ENCODE assay signal across 17 cellular contexts in genomic region chr6:66993272-66993671, GRCh38.
DNase-seq lines count a peak whose midpoint lies in the region; ATAC-seq and TF ChIP-seq lines count a peak whose summit lies in the region.
"Had no signal": no experiment of that assay in that cellular context is flagged by ENCODE, and none has a peak within 500 bp of the region (broad histone marks: within the 10 kb centered on the region; RNA-seq: fewer than 3 reads in every experiment).

No MANE protein-coding gene starts in this region.

- no peaks in the 10 kb centered on the region for H4K20me1 ChIP-seq in PC-3 (ENCODE audit: low read length)

- H3F3A ChIP-seq in PC-3 (ENCODE audit: low read length, unreplicated experiment) = no peaks in the 10 kb centered on the region

- ATAC-seq in PC-3 (no peak), HG02610 (IDR thresholded peaks at IDR 0.05; ENCODE audit: unreplicated experiment) (no peak)
- ATAC-seq in activated CD8-positive, alpha-beta T cell treated with anti-CD3 and anti-CD28 coated beads for 36 hours = no peak

- DNase-seq in MCF 10A (ENCODE audit: unreplicated experiment) (peak; percentile 26), breast epithelium (ENCODE audit: low spot score in 2 of 2) (no peak), M059J (ENCODE audit: low read depth) (peak; percentile 50), PC-3 (no peak), brain microvascular endothelial cell (no peak), left ventricle myocardium inferior (no peak)
- no peak for DNase-seq in activated CD8-positive, alpha-beta T cell treated with anti-CD3 and anti-CD28 coated beads for 36 hours
- DNase-seq: ACHN; CD4-positive, CD25-positive, alpha-beta regulatory T cell; DMS79; GM23248; KG1; NCI-H1048; NCI-H146; NCI-H748 treated with DMSO at 0.1 percent for 48 hours had no signal

- BruUV-seq in MCF 10A (replicated peaks; lab: Mats Ljungman, UMichigan) = no TSS peak
- BruUV-seq in PC-3 (replicated peaks; lab: Mats Ljungman, UMichigan) = no TSS peak

- H3K27me3 Mint-ChIP-seq in MCF 10A (ENCODE audit: insufficient read depth, unreplicated experiment) = no peaks in the 10 kb centered on the region
- no peaks in the 10 kb centered on the region for H3K27me3 Mint-ChIP-seq in activated CD8-positive, alpha-beta T cell treated with anti-CD3 and anti-CD28 coated beads for 36 hours
- H3K27me3 Mint-ChIP-seq: CD4-positive, CD25-positive, alpha-beta regulatory T cell had no signal

- in situ Hi-C loops in brain microvascular endothelial cell (cut with HindIII; ENCODE audit: low pct_ligation_motif_present, low sequenced_read_pairs) = no loop called here

- H3K36me3 Mint-ChIP-seq in MCF 10A (ENCODE audit: insufficient read depth, unreplicated experiment) = no peaks in the 10 kb centered on the region
- H3K36me3 Mint-ChIP-seq in activated CD8-positive, alpha-beta T cell treated with anti-CD3 and anti-CD28 coated beads for 36 hours (ENCODE audit: low read depth) = no peaks in the 10 kb centered on the region
- H3K36me3 Mint-ChIP-seq: CD4-positive, CD25-positive, alpha-beta regulatory T cell had no signal

- H3K4me3 Mint-ChIP-seq in MCF 10A (ENCODE audit: unreplicated experiment) = peak overlapping the region; percentile 66
- H3K4me3 Mint-ChIP-seq in activated CD8-positive, alpha-beta T cell treated with anti-CD3 and anti-CD28 coated beads for 36 hours = no peak overlapping the region
- H3K4me3 Mint-ChIP-seq: CD4-positive, CD25-positive, alpha-beta regulatory T cell had no signal

- H3K27me3 ChIP-seq in breast epithelium (no peaks in the 10 kb centered on the region), PC-3 (ENCODE audit: low read length) (no peaks in the 10 kb centered on the region), brain microvascular endothelial cell (replicated peaks) (no peaks in the 10 kb centered on the region), left ventricle myocardium inferior (ENCODE audit: low read depth) (no peaks in the 10 kb centered on the region)
- H3K27me3 ChIP-seq: SJSA1 had no signal

- CTCF ChIA-PET in MCF 10A (lab: Yijun Ruan, JAX) = no interaction called here
- CTCF ChIA-PET in PC-3 (lab: Charles Lee) = no interaction called here
- CTCF ChIA-PET in activated CD8-positive, alpha-beta T cell treated with anti-CD3 and anti-CD28 coated beads for 36 hours (lab: Charles Lee) = interaction anchor here (1.3 kb wide), 1 partner anchor 37 kb away, joined by 3 read pairs; no protein-coding TSS in a partner anchor

- H3K9me3 ChIP-seq in breast epithelium (peaks cover 0 to 16% of the 10 kb centered on the region in 2 donors), PC-3 (ENCODE audit: low read length) (no peaks in the 10 kb centered on the region), left ventricle myocardium inferior (replicated peaks) (peaks cover 45% of the 10 kb centered on the region)

- no peak overlapping the region for H3K4me2 ChIP-seq in PC-3 (ENCODE audit: low read length)

- TF ChIP-seq CTCF in MCF 10A (IDR thresholded peaks at IDR 0.05; ENCODE audit: unreplicated experiment) (no peak), breast epithelium (IDR thresholded peaks at IDR 0.05) (no peak), PC-3 (conservative IDR thresholded peaks at IDR 0.05; ENCODE audit: low read depth, low read length) (no peak), brain microvascular endothelial cell (IDR thresholded peaks at IDR 0.05; ENCODE audit: low read depth, low read length, missing control alignments) (no peak), left ventricle myocardium inferior (IDR thresholded peaks at IDR 0.05; ENCODE audit: borderline replicate concordance) (no peak)
- TF ChIP-seq CTCF in activated CD8-positive, alpha-beta T cell treated with anti-CD3 and anti-CD28 coated beads for 36 hours (IDR thresholded peaks at IDR 0.05) = no peak

- H3K9me2 ChIP-seq in PC-3 (replicated peaks; ENCODE audit: low read length) = no peaks in the 10 kb centered on the region

- no peaks in the 10 kb centered on the region for H3K9me3 Mint-ChIP-seq in MCF 10A (ENCODE audit: unreplicated experiment)
- peaks cover 12% of the 10 kb centered on the region for H3K9me3 Mint-ChIP-seq in activated CD8-positive, alpha-beta T cell treated with anti-CD3 and anti-CD28 coated beads for 36 hours

- TF ChIP-seq POLR2A in breast epithelium (IDR thresholded peaks at IDR 0.05) = no peak

- H3K4me1 ChIP-seq in breast epithelium = no peaks in the 10 kb centered on the region
- H3K4me1 ChIP-seq in PC-3 (ENCODE audit: insufficient read depth, low read length) = no peaks in the 10 kb centered on the region
- H3K4me1 ChIP-seq in left ventricle myocardium inferior = no peaks in the 10 kb centered on the region
- H3K4me1 ChIP-seq: SJSA1 had no signal

- 0 out of 2 replicates have a peak overlapping the region, but pooled peaks have one; percentile 13 for H2AFZ ChIP-seq in PC-3 (ENCODE audit: low read length)
- H2AFZ ChIP-seq: GM23248 had no signal

- no peak overlapping the region for H3K4me3 ChIP-seq in breast epithelium
- H3K4me3 ChIP-seq in PC-3 (ENCODE audit: low read length) = no peak overlapping the region
- no peak overlapping the region for H3K4me3 ChIP-seq in brain microvascular endothelial cell (ENCODE audit: low read depth, low read length)
- no peak overlapping the region for H3K4me3 ChIP-seq in left ventricle myocardium inferior
- H3K4me3 ChIP-seq: GM23248, SJSA1 had no signal

- H3K79me2 ChIP-seq in PC-3 (ENCODE audit: low read length) = no peaks in the 10 kb centered on the region

- H3K36me3 ChIP-seq in breast epithelium (no peaks in the 10 kb centered on the region), PC-3 (ENCODE audit: low read depth, low read length) (no peaks in the 10 kb centered on the region), brain microvascular endothelial cell (replicated peaks) (no peaks in the 10 kb centered on the region), left ventricle myocardium inferior (no peaks in the 10 kb centered on the region)
- H3K36me3 ChIP-seq: SJSA1 had no signal

- intact Hi-C loops in MCF 10A (cut with micrococcal nuclease) = no loop called here
- intact Hi-C loops in breast epithelium (cut with DNase I; ENCODE audit: low total_unique reads) = no loop called here
- intact Hi-C loops in PC-3 (cut with micrococcal nuclease) = no loop called here
- intact Hi-C loops in left ventricle myocardium inferior (cut with micrococcal nuclease) = no loop called here
- intact Hi-C loops in activated CD8-positive, alpha-beta T cell treated with anti-CD3 and anti-CD28 coated beads for 36 hours (cut with micrococcal nuclease) = no loop called here

- no peak overlapping the region for H3K9ac ChIP-seq in PC-3 (ENCODE audit: low read length)
- H3K9ac ChIP-seq: GM23248 had no signal

- POLR2A ChIA-PET in MCF 10A (lab: Yijun Ruan, JAX) = interaction anchor here (0.7 to 1.4 kb wide), 2 partner anchors 19 to 1446 kb away, joined by 3 read pairs; no protein-coding TSS in a partner anchor
- POLR2A ChIA-PET in PC-3 (lab: Charles Lee; ENCODE audit: unreplicated experiment) = no interaction called here
- POLR2A ChIA-PET in activated CD8-positive, alpha-beta T cell treated with anti-CD3 and anti-CD28 coated beads for 36 hours (lab: Charles Lee) = no interaction called here

- peak overlapping the region; percentile 52 for H3K27ac Mint-ChIP-seq in MCF 10A (ENCODE audit: low read depth, unreplicated experiment)
- no peak overlapping the region for H3K27ac Mint-ChIP-seq in activated CD8-positive, alpha-beta T cell treated with anti-CD3 and anti-CD28 coated beads for 36 hours

- peaks cover 16% of the 10 kb centered on the region for H3K4me1 Mint-ChIP-seq in MCF 10A (ENCODE audit: insufficient read depth, unreplicated experiment)
- no peaks in the 10 kb centered on the region for H3K4me1 Mint-ChIP-seq in activated CD8-positive, alpha-beta T cell treated with anti-CD3 and anti-CD28 coated beads for 36 hours (ENCODE audit: low read depth)
- H3K4me1 Mint-ChIP-seq: CD4-positive, CD25-positive, alpha-beta regulatory T cell had no signal

- H3K27ac ChIP-seq in breast epithelium (no peak overlapping the region), PC-3 (ENCODE audit: low read length) (no peak overlapping the region), brain microvascular endothelial cell (no peak overlapping the region), left ventricle myocardium inferior (replicated peaks) (no peak overlapping the region)
- H3K27ac ChIP-seq: GM23248, SJSA1 had no signal

Comparison
In these comparisons a context has a peak if more than half of its experiments do, and no peak if none do; other contexts are left out.
1. DNase-seq: peak in MCF 10A (single experiment) and M059J (single experiment); none in breast epithelium (0 of 2), PC-3 (single experiment), brain microvascular endothelial cell (single experiment), left ventricle myocardium inferior (single experiment) and activated CD8-positive, alpha-beta T cell treated with anti-CD3 and anti-CD28 coated beads for 36 hours (single experiment).